10 cellular contexts compared by ENCODE assay signal in genomic region chr2:173854840-173855239, GRCh38.
DNase-seq lines count a peak whose midpoint lies in the region; ATAC-seq and TF ChIP-seq lines count a peak whose summit lies in the region.
"Had no signal": no experiment of that assay in that cellular context is flagged by ENCODE, and none has a peak within 500 bp of the region (broad histone marks: within the 10 kb centered on the region; RNA-seq: fewer than 3 reads in every experiment).

No MANE protein-coding gene starts in this region.

- ATAC-seq in gastrocnemius medialis = peak; percentile 79 to 88
- no peak for ATAC-seq in GM21737 (IDR thresholded peaks at IDR 0.05; ENCODE audit: unreplicated experiment)
- ATAC-seq in GM18861 (IDR thresholded peaks at IDR 0.05; ENCODE audit: unreplicated experiment) = no peak
- ATAC-seq: activated naive CD4-positive, alpha-beta T cell treated with anti-CD3 and anti-CD28 coated beads, Interleukin-2, amount 50 U/mL, for 72 hours; foreskin keratinocyte had no signal

- TF ChIP-seq CTCF in cardiac fibroblast (IDR thresholded peaks at IDR 0.05; ENCODE audit: low read depth, low read length) = no peak
- no peak for TF ChIP-seq CTCF in gastrocnemius medialis (IDR thresholded peaks at IDR 0.05 in 4 of 5, conservative IDR thresholded peaks at IDR 0.05 in 1 of 5)

- POLR2A ChIA-PET in activated CD4-positive, alpha-beta T cell treated with anti-CD3 and anti-CD28 coated beads, Interleukin-2, amount 10 ng/mL, durations not matched to agents 7 days and 5 days (lab: Charles Lee) = no interaction called here

- no peak overlapping the region for H3K4me3 ChIP-seq in cardiac fibroblast (replicated peaks in 1 of 2; ENCODE audit: low read depth in 2 of 2, low read length in 2 of 2)
- H3K4me3 ChIP-seq in gastrocnemius medialis = no peak overlapping the region

- H3K4me1 ChIP-seq in gastrocnemius medialis = peaks cover 0 to 11% of the 10 kb centered on the region in 2 donors
- H3K4me1 ChIP-seq: foreskin keratinocyte had no signal

- peaks cover 6% of the 10 kb centered on the region for H3K27me3 Mint-ChIP-seq in activated CD4-positive, alpha-beta T cell treated with anti-CD3 and anti-CD28 coated beads, Interleukin-2, amount 10 ng/mL, durations not matched to agents 7 days and 5 days

- H3K9me3 Mint-ChIP-seq in activated CD4-positive, alpha-beta T cell treated with anti-CD3 and anti-CD28 coated beads, Interleukin-2, amount 10 ng/mL, durations not matched to agents 7 days and 5 days = no peaks in the 10 kb centered on the region
- H3K9me3 Mint-ChIP-seq: activated naive CD4-positive, alpha-beta T cell treated with anti-CD3 and anti-CD28 coated beads, Interleukin-2, amount 50 U/mL, for 72 hours had no signal

- no peak overlapping the region for H3K27ac Mint-ChIP-seq in activated CD4-positive, alpha-beta T cell treated with anti-CD3 and anti-CD28 coated beads, Interleukin-2, amount 10 ng/mL, durations not matched to agents 7 days and 5 days
- H3K27ac Mint-ChIP-seq: activated naive CD4-positive, alpha-beta T cell treated with anti-CD3 and anti-CD28 coated beads, Interleukin-2, amount 50 U/mL, for 72 hours had no signal

- in situ Hi-C loops in gastrocnemius medialis (cut with MboI; ENCODE audit: low sequenced_read_pairs in 4 of 4) = loop anchor here in 1 of 4 donors (25.0 kb wide), 1 partner anchor 443 kb away; no protein-coding TSS in a partner anchor

- H3K36me3 ChIP-seq in gastrocnemius medialis = no peaks in the 10 kb centered on the region

- no peak for TF ChIP-seq POLR2A in gastrocnemius medialis (IDR thresholded peaks at IDR 0.05)

- DNase-seq in ELR (ENCODE audit: low read depth) = peak; percentile 34
- peak; percentile 80 for DNase-seq in NCI-H2171 treated with DMSO at 0.1 percent for 48 hours (lab: John Stamatoyannopoulos, UW)
- peak; percentile 28 to 72 for DNase-seq in cardiac fibroblast (ENCODE audit: low read depth in 2 of 2)
- peak; percentile 35 to 44 for DNase-seq in gastrocnemius medialis
- no peak for DNase-seq in activated CD4-positive, alpha-beta T cell treated with anti-CD3 and anti-CD28 coated beads, Interleukin-2, amount 10 ng/mL, durations not matched to agents 7 days and 5 days
- DNase-seq: foreskin keratinocyte, KBM-7 had no signal

- H3K27ac ChIP-seq in gastrocnemius medialis = no peak overlapping the region
- H3K27ac ChIP-seq: foreskin keratinocyte had no signal

- no peaks in the 10 kb centered on the region for H3K27me3 ChIP-seq in gastrocnemius medialis

- no peaks in the 10 kb centered on the region for H3K36me3 Mint-ChIP-seq in activated CD4-positive, alpha-beta T cell treated with anti-CD3 and anti-CD28 coated beads, Interleukin-2, amount 10 ng/mL, durations not matched to agents 7 days and 5 days (ENCODE audit: low read depth)
- H3K36me3 Mint-ChIP-seq: activated naive CD4-positive, alpha-beta T cell treated with anti-CD3 and anti-CD28 coated beads, Interleukin-2, amount 50 U/mL, for 72 hours had no signal

- intact Hi-C loops in gastrocnemius medialis (cut with DNase I; ENCODE audit: low total_unique reads) = no loop called here

- CTCF ChIA-PET in activated CD4-positive, alpha-beta T cell treated with anti-CD3 and anti-CD28 coated beads, Interleukin-2, amount 10 ng/mL, durations not matched to agents 7 days and 5 days (lab: Charles Lee) = no interaction called here

- no peaks in the 10 kb centered on the region for H3K9me3 ChIP-seq in gastrocnemius medialis

- no peak overlapping the region for H3K4me3 Mint-ChIP-seq in activated CD4-positive, alpha-beta T cell treated with anti-CD3 and anti-CD28 coated beads, Interleukin-2, amount 10 ng/mL, durations not matched to agents 7 days and 5 days

- H3K4me1 Mint-ChIP-seq in activated CD4-positive, alpha-beta T cell treated with anti-CD3 and anti-CD28 coated beads, Interleukin-2, amount 10 ng/mL, durations not matched to agents 7 days and 5 days = peaks cover 11% of the 10 kb centered on the region

Comparison
In these comparisons a context has a peak if more than half of its experiments do, and no peak if none do; other contexts are left out.
1. ATAC-seq: peak in gastrocnemius medialis (2 of 2); none in GM21737 (single experiment) and GM18861 (single experiment).